ENCODE assay signal across 21 cellular contexts in genomic region chr17:31691251-31691905, GRCh38.
A peak's percentile ranks its signal among the peaks of the same experiment; 100 is the strongest.
DNase-seq lines count a peak whose midpoint lies in the region; ATAC-seq, FAIRE-seq and TF ChIP-seq lines count a peak whose summit lies in the region.
"Had no signal": no experiment of that assay in that cellular context is flagged by ENCODE, and none has a peak within 500 bp of the region (broad histone marks: within the 10 kb centered on the region; RNA-seq: fewer than 3 reads in every experiment).

No MANE protein-coding gene starts in this region.

- in situ Hi-C loops in ACHN (cut with HindIII; ENCODE audit: low pct_ligation_motif_present, low pct_unique_long_range_greater_than_20kb, low sequenced_read_pairs), result no loop called here

- TF ChIP-seq POLR2A in sigmoid colon (IDR thresholded peaks at IDR 0.05), result no peak

- H3K4me2 ChIP-seq in osteoblast (ENCODE audit: insufficient read depth, low read length), result no peak overlapping the region
- H3K4me2 ChIP-seq: A549 had no signal

- 82 to 85% methylated on average over 9 of the region's 9 CpGs for WGBS in sigmoid colon, 2 donors

- peak overlapping the region; percentile 85 for H3K27ac ChIP-seq in muscle layer of colon (ENCODE audit: low read depth, low read length)
- peak overlapping the region in 3 of 4 donors; percentile 81 to 86 (median 83) for H3K27ac ChIP-seq in sigmoid colon
- H3K27ac ChIP-seq in osteoblast (ENCODE audit: low read depth, low read length), result no peak overlapping the region
- H3K27ac ChIP-seq: A549, HL-60 had no signal

- no peaks in the 10 kb centered on the region for H3K9me3 ChIP-seq in muscle layer of colon (ENCODE audit: low read length)
- H3K9me3 ChIP-seq in sigmoid colon, result no peaks in the 10 kb centered on the region
- H3K9me3 ChIP-seq in osteoblast (ENCODE audit: low read depth, low read length), result no peaks in the 10 kb centered on the region
- H3K9me3 ChIP-seq: A549, BE2C, HAP-1 had no signal

- no peak overlapping the region for H3K9ac ChIP-seq in muscle layer of colon (ENCODE audit: low read length)

- H3K4me1 ChIP-seq in muscle layer of colon (ENCODE audit: insufficient read depth, low read length) (peaks cover 53% of the 10 kb centered on the region), sigmoid colon (peaks cover 0 to 57% (median 55%) of the 10 kb centered on the region in 4 donors), osteoblast (ENCODE audit: insufficient read depth, low read length) (peaks cover 22% of the 10 kb centered on the region)
- H3K4me1 ChIP-seq: A549, HAP-1 had no signal

- no peak overlapping the region for H3K4me3 ChIP-seq in muscle layer of colon (ENCODE audit: low read depth in 1 of 2, low read length in 2 of 2)
- no peak overlapping the region for H3K4me3 ChIP-seq in sigmoid colon
- H3K4me3 ChIP-seq in osteoblast (ENCODE audit: insufficient read depth, low read length), result no peak overlapping the region
- H3K4me3 ChIP-seq: A549, HAP-1 had no signal

- intact Hi-C loops in sigmoid colon (cut with DNase I), result loop anchor here (5.0 kb wide), 1 partner anchor 44 kb away; no protein-coding TSS in a partner anchor

- no peaks in the 10 kb centered on the region for H4K20me1 ChIP-seq in osteoblast (ENCODE audit: insufficient read depth, low read length)

- no peak for TF ChIP-seq CTCF in sigmoid colon (IDR thresholded peaks at IDR 0.05)
- TF ChIP-seq CTCF in osteoblast (IDR thresholded peaks at IDR 0.05; ENCODE audit: extremely low read depth, low read depth, low read length), result no peak

- DNase-seq in HTR-8/SVneo (ENCODE audit: insufficient read length, low spot score) (no peak), ecto neural progenitor cell (ENCODE audit: low spot score) (peak; percentile 44), sigmoid colon (no peak), ACHN (no peak), osteoblast (ENCODE audit: insufficient read length, low spot score, missing footprints) (no peak)
- DNase-seq: BE2C, DMS79 treated with DMSO at 0.1 percent for 48 hours, KG1, NCI-H1092, NCI-H1436, NCI-H187 treated with DMSO at 0.1 percent for 48 hours, NCI-H2227 treated with DMSO at 0.1 percent for 48 hours, NCI-H510A treated with DMSO at 0.1 percent for 48 hours, NCI-H748 treated with DMSO at 0.1 percent for 48 hours had no signal

- FAIRE-seq in HTR-8/SVneo (lab: Jason Lieb, UNC), result peak; percentile 4
- FAIRE-seq: A549 had no signal

- no peak for ATAC-seq in GM18867 (IDR thresholded peaks at IDR 0.05; ENCODE audit: unreplicated experiment)
- ATAC-seq in GM19452 (IDR thresholded peaks at IDR 0.05; ENCODE audit: unreplicated experiment), result no peak
- ATAC-seq: A549, Panc1 had no signal

- H3K36me3 ChIP-seq in muscle layer of colon (ENCODE audit: insufficient read depth, low read length), result no peaks in the 10 kb centered on the region
- no peaks in the 10 kb centered on the region for H3K36me3 ChIP-seq in sigmoid colon
- no peaks in the 10 kb centered on the region for H3K36me3 ChIP-seq in osteoblast (ENCODE audit: insufficient read depth, low read length)
- H3K36me3 ChIP-seq: BE2C, HAP-1 had no signal

- no peaks in the 10 kb centered on the region for H3K79me2 ChIP-seq in osteoblast (ENCODE audit: insufficient read depth, low read length)

- TF ChIP-seq EP300 in sigmoid colon (IDR thresholded peaks at IDR 0.05), result no peak

- H2AFZ ChIP-seq in osteoblast (ENCODE audit: low read length), result no peak overlapping the region

- H3K27me3 ChIP-seq in muscle layer of colon (ENCODE audit: control insufficient read depth in 1 of 2, insufficient read depth in 2 of 2, low read length in 2 of 2) (no peaks in the 10 kb centered on the region), sigmoid colon (no peaks in the 10 kb centered on the region), osteoblast (ENCODE audit: insufficient read depth, low read length) (no peaks in the 10 kb centered on the region)
- H3K27me3 ChIP-seq: BE2C had no signal
